17 cellular contexts compared by ENCODE assay signal in the genomic region with DNA sequence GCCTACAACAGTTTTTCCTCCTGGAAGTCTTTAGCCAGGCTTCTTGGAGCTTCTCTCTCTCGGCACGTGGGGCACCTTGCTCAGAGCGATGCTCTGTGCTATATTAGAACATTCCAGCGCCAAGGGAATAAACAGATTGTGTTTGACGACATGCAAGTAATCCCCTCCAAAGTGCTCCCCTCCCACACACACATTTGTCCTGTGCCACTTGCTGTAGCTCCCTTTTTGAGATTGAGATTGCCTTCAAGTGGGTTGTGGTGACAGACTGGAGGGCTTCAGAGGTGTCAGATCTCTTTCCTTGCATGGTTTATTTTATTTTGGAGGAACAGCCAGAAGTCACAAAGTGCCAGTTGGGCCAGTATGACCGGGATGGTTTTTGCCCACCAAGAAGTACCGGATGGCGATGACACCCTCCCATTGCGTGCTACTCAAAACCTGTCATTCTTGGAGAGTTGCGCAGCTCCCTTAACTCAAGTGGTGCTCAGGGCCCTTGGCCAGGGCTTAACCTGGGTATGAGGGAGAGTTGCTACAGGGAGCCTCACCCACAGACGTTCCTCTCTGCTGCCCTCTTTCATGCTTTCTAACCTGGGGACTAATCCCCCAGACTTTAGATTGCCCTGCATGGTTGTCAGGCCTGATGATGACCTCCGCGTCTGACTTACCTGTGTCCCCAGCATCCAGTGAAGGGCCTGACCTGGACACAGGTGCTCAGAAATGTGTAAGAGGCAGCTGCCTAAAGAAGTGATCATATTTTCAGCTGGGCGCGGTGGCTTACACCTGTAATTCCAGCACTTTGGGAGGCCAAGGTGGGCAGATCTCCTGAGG. TPM values are rescaled to one million over a fixed set of nuclear protein-coding genes. Genes with fewer than 3 reads are reported as not detected.
DNase-seq lines count a peak whose midpoint lies in the region; ATAC-seq and TF ChIP-seq lines count a peak whose summit lies in the region.
"Had no signal": no experiment of that assay in that cellular context is flagged by ENCODE, and none has a peak within 500 bp of the region (broad histone marks: within the 10 kb centered on the region; RNA-seq: fewer than 3 reads in every experiment).

No MANE protein-coding gene starts in this region.

- H3K9me3 ChIP-seq in GM23248 (ENCODE audit: low read depth) (no peaks in the 10 kb centered on the region), SJCRH30 (replicated peaks) (no peaks in the 10 kb centered on the region)
- H3K9me3 ChIP-seq: esophagus muscularis mucosa, mucosa of descending colon, ovary, SJSA1, thoracic aorta had no signal

- 0 out of 2 replicates have a peak overlapping the region, but pooled peaks have one; percentile 2 for H3K9ac ChIP-seq in GM23248

- no peak for DNase-seq in GM23248
- no peak for DNase-seq in SJCRH30
- DNase-seq in left ventricle myocardium superior = no peak
- no peak for DNase-seq in progenitor cell of endocrine pancreas (ENCODE audit: low spot score, unreplicated experiment)
- no peak for DNase-seq in NCI-H748 (lab: John Stamatoyannopoulos, UW; ENCODE audit: unreplicated experiment)
- DNase-seq: activated CD4-positive, alpha-beta T cell treated with anti-CD3 and anti-CD28 coated beads for 4 hours; activated naive CD4-positive, alpha-beta T cell treated with Interleukin-2 at 50 U/mL for 16 hours; NCI-H2107; stimulated activated CD4-positive, alpha-beta T cell treated with anti-CD3 and anti-CD28 coated beads, Interleukin-4, amount 100 ng/mL, for 24 hours had no signal

- H3K36me3 ChIP-seq in GM23248 (ENCODE audit: low read depth) (no peaks in the 10 kb centered on the region; the same call in 1 of the 2 replicates), SJCRH30 (no peaks in the 10 kb centered on the region; the same call in 1 of the 2 replicates)
- H3K36me3 ChIP-seq: ovary had no signal

- H3K4me2 ChIP-seq in GM23248 (ENCODE audit: unreplicated experiment) = no peak overlapping the region

- intact Hi-C loops in left ventricle myocardium superior (cut with micrococcal nuclease) = no loop called here

- H3K4me3 ChIP-seq in GM23248 (no peak overlapping the region), SJCRH30 (no peak overlapping the region)
- H3K4me3 ChIP-seq: esophagus muscularis mucosa, K562, mucosa of descending colon, ovary, SJSA1, thoracic aorta had no signal

- H3K27ac ChIP-seq in GM23248 = 0 out of 2 replicates have a peak overlapping the region, but pooled peaks have one; percentile 38
- peak overlapping the region; percentile 51; the same call in 1 of the 2 replicates for H3K27ac ChIP-seq in SJCRH30
- H3K27ac ChIP-seq: ovary had no signal

- no peak for TF ChIP-seq CTCF in progenitor cell of endocrine pancreas (IDR thresholded peaks at IDR 0.05; ENCODE audit: unreplicated experiment)

- H3K27ac Mint-ChIP-seq in progenitor cell of endocrine pancreas = peak overlapping the region; percentile 62

- ATAC-seq in left ventricle myocardium superior (peak; percentile 62), GM18511 (IDR thresholded peaks at IDR 0.05; ENCODE audit: unreplicated experiment) (no peak), HG03159 (IDR thresholded peaks at IDR 0.05; ENCODE audit: unreplicated experiment) (no peak)
- ATAC-seq: K562 had no signal

- peaks cover 38% of the 10 kb centered on the region for H3K36me3 Mint-ChIP-seq in progenitor cell of endocrine pancreas (ENCODE audit: insufficient read depth)

- H3K4me1 ChIP-seq in GM23248 (ENCODE audit: insufficient read depth) (peaks cover 30% of the 10 kb centered on the region), SJCRH30 (peaks cover 30% of the 10 kb centered on the region)

- H3K4me1 Mint-ChIP-seq in progenitor cell of endocrine pancreas (ENCODE audit: low read depth) = peaks cover 2% of the 10 kb centered on the region

- no peaks in the 10 kb centered on the region for H3K9me3 Mint-ChIP-seq in progenitor cell of endocrine pancreas (ENCODE audit: low read depth)

- no peak overlapping the region for H2AFZ ChIP-seq in GM23248

- no peaks in the 10 kb centered on the region for H3K27me3 ChIP-seq in GM23248 (replicated peaks; ENCODE audit: insufficient read depth)
- H3K27me3 ChIP-seq in SJCRH30 = no peaks in the 10 kb centered on the region
- H3K27me3 ChIP-seq: esophagus muscularis mucosa, ovary, SJSA1 had no signal

- peaks cover 29% of the 10 kb centered on the region for H3F3A ChIP-seq in GM23248 (ENCODE audit: insufficient read depth)

- 88 to 91% methylated on average over 15 of the region's 15 CpGs for WGBS in GM23248 (ENCODE audit: low coverage in 1 of 2, low lambda C conversion rate in 2 of 2, missing lambda C conversion rate in 2 of 2), 2 experiments

- no peaks in the 10 kb centered on the region for H3K27me3 Mint-ChIP-seq in progenitor cell of endocrine pancreas

- H3K79me2 ChIP-seq in GM23248 (ENCODE audit: insufficient read depth) = no peaks in the 10 kb centered on the region

- H4K20me1 ChIP-seq in GM23248 (ENCODE audit: insufficient read depth) = no peaks in the 10 kb centered on the region

- in situ Hi-C loops in GM23248 (cut with MboI) = loop anchor here (25.0 kb wide), 1 partner anchor 478 kb away; a partner anchor contains a TSS

- no peaks in the 10 kb centered on the region for H3K9me2 ChIP-seq in GM23248 (ENCODE audit: insufficient read depth)

- H3K4me3 Mint-ChIP-seq in progenitor cell of endocrine pancreas (ENCODE audit: low read depth) = no peak overlapping the region

RNA-seq across cellular contexts. Expression of a gene that starts 18.8 kb away (rescaled TPM):
- 24.3 and 30.7 TPM in 2 replicates for total RNA-seq in GM23248 (2014; rRNA removed; shearing (Covaris generic))
- polyA plus RNA-seq in GM23248 (2016; fragmentation: Nextera tagmentation; extraction: Ambion mirVana) = 102 and 104 TPM in 2 replicates
- total RNA-seq in SJCRH30 (2014; rRNA removed; shearing (Covaris generic)) = 65.6 and 71.2 TPM in 2 replicates
- total RNA-seq in left ventricle myocardium superior (22.3 TPM), progenitor cell of endocrine pancreas (36.1 and 38.4 TPM in 2 replicates)

RNA-seq across cellular contexts. Expression of a gene that starts 43.1 kb away (rescaled TPM):
- 175 and 204 TPM in 2 replicates for total RNA-seq in GM23248 (2014; rRNA removed; shearing (Covaris generic))
- polyA plus RNA-seq in GM23248 (2016; fragmentation: Nextera tagmentation; extraction: Ambion mirVana) = 675 and 702 TPM in 2 replicates
- 81.5 and 83.0 TPM in 2 replicates for total RNA-seq in SJCRH30 (2014; rRNA removed; shearing (Covaris generic))
- 153 TPM for total RNA-seq in left ventricle myocardium superior
- 137 and 142 TPM in 2 replicates for total RNA-seq in progenitor cell of endocrine pancreas
